25 cellular contexts compared by ENCODE assay signal in genomic region chr2:36941867-36942266, GRCh38. TPM values are rescaled to one million over a fixed set of nuclear protein-coding genes. Genes with fewer than 3 reads are reported as not detected.
DNase-seq lines count a peak whose midpoint lies in the region; ATAC-seq and TF ChIP-seq lines count a peak whose summit lies in the region.
"Had no signal": no experiment of that assay in that cellular context is flagged by ENCODE, and none has a peak within 500 bp of the region (broad histone marks: within the 10 kb centered on the region; RNA-seq: fewer than 3 reads in every experiment).

No MANE protein-coding gene starts in this region.

- H3K36me3 ChIP-seq in cardiac muscle cell (no peaks in the 10 kb centered on the region), left ventricle myocardium inferior (no peaks in the 10 kb centered on the region), smooth muscle cell (ENCODE audit: low read depth) (no peaks in the 10 kb centered on the region)
- no peaks in the 10 kb centered on the region for H3K36me3 ChIP-seq in CD8-positive, alpha-beta memory T cell (ENCODE audit: insufficient read depth, low read length)

- H3F3A ChIP-seq in smooth muscle cell (ENCODE audit: low read depth): no peaks in the 10 kb centered on the region

- peaks cover 36% of the 10 kb centered on the region for H4K20me1 ChIP-seq in smooth muscle cell (ENCODE audit: low read depth)

- H3K36me3 Mint-ChIP-seq in CD8-positive, alpha-beta memory T cell: peaks cover 0 to 3% (median 3%) of the 10 kb centered on the region in 3 donors
- H3K36me3 Mint-ChIP-seq: CD8-positive, alpha-beta T cell had no signal

- peaks cover 4 to 24% (median 13%) of the 10 kb centered on the region in 3 donors for H3K4me1 Mint-ChIP-seq in CD8-positive, alpha-beta memory T cell
- H3K4me1 Mint-ChIP-seq: B cell had no signal

- H2AFZ ChIP-seq in smooth muscle cell (ENCODE audit: low read depth): no peak overlapping the region

- H3K27me3 Mint-ChIP-seq in CD8-positive, alpha-beta memory T cell: no peaks in the 10 kb centered on the region
- H3K27me3 Mint-ChIP-seq: B cell; CD4-positive, alpha-beta T cell had no signal

- H3K27me3 ChIP-seq in cardiac muscle cell (no peaks in the 10 kb centered on the region), left ventricle myocardium inferior (ENCODE audit: low read depth) (no peaks in the 10 kb centered on the region), smooth muscle cell (ENCODE audit: low read depth) (no peaks in the 10 kb centered on the region)
- no peaks in the 10 kb centered on the region for H3K27me3 ChIP-seq in CD8-positive, alpha-beta memory T cell (ENCODE audit: insufficient read depth, low read length, poor library complexity, severe bottlenecking)
- H3K27me3 ChIP-seq: BLaER1 treated with 17β-estradiol and CSF1 and Interleukin-3, amounts not matched to agents 10 nM and 100 nM had no signal

- no peak overlapping the region for H3K9ac ChIP-seq in smooth muscle cell (ENCODE audit: low read depth)
- H3K9ac ChIP-seq: BLaER1 treated with 17β-estradiol and CSF1 and Interleukin-3, amounts not matched to agents 10 nM and 100 nM had no signal

- H3K9me3 Mint-ChIP-seq in CD8-positive, alpha-beta memory T cell: no peaks in the 10 kb centered on the region
- H3K9me3 Mint-ChIP-seq: CD4-positive, alpha-beta T cell; CD8-positive, alpha-beta T cell had no signal

- 48% methylated on average over 4 of the region's 4 CpGs for WGBS in smooth muscle cell (ENCODE audit: low lambda C conversion rate)

- ATAC-seq in Right ventricle myocardium superior (ENCODE audit: poor library complexity) (no peak), Right ventricle myocardium inferior (no peak), left ventricle myocardium superior (peak; percentile 52)
- ATAC-seq: A549; CD8-positive, alpha-beta T cell; GM12878 had no signal

- H3K4me2 ChIP-seq in smooth muscle cell: peak overlapping the region; percentile 43
- H3K4me2 ChIP-seq: A549; BLaER1 treated with 17β-estradiol and CSF1 and Interleukin-3, amounts not matched to agents 10 nM and 100 nM had no signal

- H3K4me1 ChIP-seq in cardiac muscle cell (ENCODE audit: low read depth) (peaks cover 11% of the 10 kb centered on the region), left ventricle myocardium inferior (peaks cover 17% of the 10 kb centered on the region), smooth muscle cell (ENCODE audit: low read depth) (no peaks in the 10 kb centered on the region)
- H3K4me1 ChIP-seq in CD8-positive, alpha-beta memory T cell (ENCODE audit: insufficient read depth, low read length): no peaks in the 10 kb centered on the region
- H3K4me1 ChIP-seq: A549; BLaER1 treated with 17β-estradiol and CSF1 and Interleukin-3, amounts not matched to agents 10 nM and 100 nM had no signal

- no peak for TF ChIP-seq CTCF in cardiac muscle cell (IDR thresholded peaks at IDR 0.05; ENCODE audit: low read depth, low read length)
- no peak for TF ChIP-seq CTCF in left ventricle myocardium inferior (IDR thresholded peaks at IDR 0.05; ENCODE audit: borderline replicate concordance)
- TF ChIP-seq CTCF in smooth muscle cell (IDR thresholded peaks at IDR 0.05; ENCODE audit: borderline replicate concordance, insufficient read depth, poor library complexity, severe bottlenecking): no peak

- H3K9me3 ChIP-seq in cardiac muscle cell (ENCODE audit: low read depth) (no peaks in the 10 kb centered on the region), left ventricle myocardium inferior (replicated peaks) (no peaks in the 10 kb centered on the region), smooth muscle cell (replicated peaks; ENCODE audit: low read depth) (no peaks in the 10 kb centered on the region)
- no peaks in the 10 kb centered on the region for H3K9me3 ChIP-seq in CD8-positive, alpha-beta memory T cell (ENCODE audit: low read length)
- H3K9me3 ChIP-seq: A549; BLaER1 treated with 17β-estradiol and CSF1 and Interleukin-3, amounts not matched to agents 10 nM and 100 nM had no signal

- POLR2A ChIA-PET in CD8-positive, alpha-beta memory T cell (lab: Charles Lee): no interaction called here

- no peak overlapping the region for H3K4me3 Mint-ChIP-seq in CD8-positive, alpha-beta memory T cell
- H3K4me3 Mint-ChIP-seq: B cell; CD4-positive, alpha-beta T cell; CD8-positive, alpha-beta T cell had no signal

- H3K79me2 ChIP-seq in smooth muscle cell (ENCODE audit: low read depth): peaks cover 72% of the 10 kb centered on the region

- intact Hi-C loops in Right ventricle myocardium superior (cut with DNase I) (no loop called here), left ventricle myocardium inferior (cut with micrococcal nuclease) (no loop called here), Right ventricle myocardium inferior (cut with DNase I) (no loop called here), left ventricle myocardium superior (cut with micrococcal nuclease) (no loop called here)

- DNase-seq in cardiac muscle cell (ENCODE audit: low read depth in 1 of 2, low spot score in 1 of 2) (no peak), Right ventricle myocardium superior (no peak), left ventricle myocardium inferior (no peak), Right ventricle myocardium inferior (ENCODE audit: missing footprints) (no peak), left ventricle myocardium superior (no peak), smooth muscle cell (lab: John Stamatoyannopoulos, UW; ENCODE audit: unreplicated experiment) (no peak), Kasumi-1 (lab: John Stamatoyannopoulos, UW) (no peak)
- DNase-seq in CD8-positive, alpha-beta memory T cell: no peak
- DNase-seq: AML-193; CD4-positive, alpha-beta T cell; CD8-positive, alpha-beta T cell; COR-L47; DMS 273 treated with DMSO at 0.1 percent for 48 hours; DMS153; DMS53; DMS79; DND-41; EL; GDM1 had no signal

- CTCF ChIA-PET in CD8-positive, alpha-beta memory T cell (lab: Charles Lee): no interaction called here

- H3K27ac ChIP-seq in cardiac muscle cell (peak overlapping the region; percentile 88), left ventricle myocardium inferior (replicated peaks) (peak overlapping the region; percentile 27), smooth muscle cell (ENCODE audit: low read depth) (peak overlapping the region; percentile 54)
- H3K27ac ChIP-seq in CD8-positive, alpha-beta memory T cell (ENCODE audit: low read depth, low read length): no peak overlapping the region
- H3K27ac ChIP-seq: 22Rv1; A549; BLaER1 treated with 17β-estradiol and CSF1 and Interleukin-3, amounts not matched to agents 10 nM and 100 nM; C4-2B had no signal

- H3K27ac Mint-ChIP-seq in CD8-positive, alpha-beta memory T cell: no peak overlapping the region
- H3K27ac Mint-ChIP-seq: B cell; CD4-positive, alpha-beta T cell; CD8-positive, alpha-beta T cell had no signal

- H3K4me3 ChIP-seq in cardiac muscle cell: no peak overlapping the region
- no peak overlapping the region for H3K4me3 ChIP-seq in left ventricle myocardium inferior
- H3K4me3 ChIP-seq in smooth muscle cell: no peak overlapping the region
- no peak overlapping the region for H3K4me3 ChIP-seq in CD8-positive, alpha-beta memory T cell (ENCODE audit: low read length)
- H3K4me3 ChIP-seq: A549; BLaER1 treated with 17β-estradiol and CSF1 and Interleukin-3, amounts not matched to agents 10 nM and 100 nM; GM12878 had no signal

RNA-seq across cellular contexts. Expression of gene STRN, which starts 24.5 kb away (rescaled TPM):
- total RNA-seq in cardiac muscle cell (16.3 and 19.5 TPM in 2 replicates), Right ventricle myocardium superior (38.6 TPM), left ventricle myocardium inferior (55.2 TPM), Right ventricle myocardium inferior (39.8 TPM), left ventricle myocardium superior (49.7 TPM), smooth muscle cell (17.4 and 19.6 TPM in 2 replicates)
- polyA plus RNA-seq in cardiac muscle cell (8.7 and 11.4 TPM in 2 replicates), smooth muscle cell (4.6 and 8.1 TPM in 2 replicates)
- total RNA-seq in CD8-positive, alpha-beta memory T cell: 10 to 100 TPM; 26.9 to 28.3 TPM
- polyA plus RNA-seq in CD8-positive, alpha-beta memory T cell: 10.5 TPM
